Comparison of ENCODE assay signal across 26 cellular contexts in the genomic region with DNA sequence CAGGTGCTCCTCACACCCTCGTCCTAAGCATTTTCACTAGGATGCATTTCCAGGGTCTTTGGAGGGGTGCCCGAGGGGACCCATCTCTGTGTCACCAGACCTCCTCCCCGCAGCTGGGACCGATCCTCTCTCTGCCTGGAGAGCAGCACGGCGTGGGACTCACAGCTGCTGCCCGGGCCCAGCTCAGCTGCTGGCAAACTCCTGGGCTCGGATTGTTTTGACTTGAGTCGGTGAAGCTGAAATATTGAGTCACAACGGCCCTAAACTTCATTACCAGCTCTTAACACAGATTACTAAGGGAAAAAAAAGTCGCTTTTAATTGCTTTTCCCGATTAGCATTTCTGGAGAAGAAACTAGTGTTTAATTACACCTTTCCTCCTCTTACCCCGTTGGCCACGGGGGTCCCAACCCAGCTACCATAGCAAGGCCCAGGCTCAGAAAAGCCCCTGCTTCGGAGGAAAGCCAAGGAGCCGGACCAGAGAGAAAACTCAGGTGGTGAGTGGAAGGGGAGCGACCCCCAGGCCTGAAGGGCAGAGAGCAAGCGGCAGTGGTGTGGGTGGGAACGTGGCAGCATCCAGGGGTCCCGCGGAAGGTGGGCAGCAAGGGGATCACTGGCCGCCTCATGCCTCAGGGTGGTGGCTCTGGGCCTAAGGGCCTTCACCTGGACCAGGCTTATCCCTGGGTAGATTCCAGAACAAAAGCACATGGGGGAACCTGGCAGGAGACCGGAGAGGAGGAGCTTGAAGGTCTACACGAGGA. TPM values are rescaled to one million over a fixed set of nuclear protein-coding genes. Genes with fewer than 3 reads are reported as not detected.
DNase-seq lines count a peak whose midpoint lies in the region; ATAC-seq and TF ChIP-seq lines count a peak whose summit lies in the region.
"Had no signal": no experiment of that assay in that cellular context is flagged by ENCODE, and none has a peak within 500 bp of the region (broad histone marks: within the 10 kb centered on the region; RNA-seq: fewer than 3 reads in every experiment).

No MANE protein-coding gene starts in this region.

- H3K27me3 ChIP-seq in adipocyte (replicated peaks; ENCODE audit: control insufficient read depth, insufficient read depth, low read length) (peaks cover 60% of the 10 kb centered on the region), thyroid gland (no peaks in the 10 kb centered on the region)
- H3K27me3 ChIP-seq: ovary, upper lobe of right lung had no signal

- WGBS in thyroid gland, 2 donors, result 70 to 74% methylated on average over 24 of the region's 24 CpGs

- TF ChIP-seq POLR2A in thyroid gland (IDR thresholded peaks at IDR 0.05), result no peak

- DNase-seq in Right ventricle myocardium inferior (ENCODE audit: missing footprints), result peak; percentile 58
- no peak for DNase-seq in cardiac septum (ENCODE audit: low spot score)
- DNase-seq in adipocyte (ENCODE audit: low read depth), result peak; percentile 15
- DNase-seq in myocyte (ENCODE audit: low read depth), result peak; percentile 73
- DNase-seq in thyroid gland, result peak; percentile 26
- DNase-seq in Ammon's horn (ENCODE audit: low spot score), result no peak
- DNase-seq in effector CD8-positive, alpha-beta T cell (lab: John Stamatoyannopoulos, UW), result no peak
- no peak for DNase-seq in activated T-cell treated with anti-CD3 and anti-CD28 coated beads, Interleukin-2, amount 50 U/mL, for 72 hours
- DNase-seq: activated CD4-positive, alpha-beta T cell treated with anti-CD3 and anti-CD28 coated beads, Interleukin-2, amount 50 U/mL, for 4 hours; activated naive CD4-positive, alpha-beta T cell treated with anti-CD3 and anti-CD28 coated beads, Interleukin-2, amount 50 U/mL, for 16 hours; C1 segment of cervical spinal cord; Caco-2; caudate nucleus; DMS79 treated with DMSO at 0.1 percent for 48 hours; H9; Kasumi-1; natural killer cell; NCI-H1092; NCI-H187 treated with DMSO at 0.1 percent for 48 hours; NCI-H226; NCI-H774; OCI-M1; ovary; T-helper 9 cell; upper lobe of right lung had no signal

- H3K27me3 Mint-ChIP-seq in activated T-cell treated with anti-CD3 and anti-CD28 coated beads, Interleukin-2, amount 50 U/mL, for 72 hours (ENCODE audit: low read depth), result no peaks in the 10 kb centered on the region

- ATAC-seq in Right ventricle myocardium inferior, result no peak
- no peak for ATAC-seq in activated T-cell treated with anti-CD3 and anti-CD28 coated beads, Interleukin-2, amount 50 U/mL, for 72 hours (replicated peaks in 1 of 2)
- ATAC-seq: GM12878 had no signal

- no peak for TF ChIP-seq CTCF in thyroid gland (IDR thresholded peaks at IDR 0.05)

- H3K36me3 ChIP-seq in adipocyte (ENCODE audit: control insufficient read depth, insufficient read depth, low read length, severe bottlenecking) (no peaks in the 10 kb centered on the region), thyroid gland (no peaks in the 10 kb centered on the region)
- H3K36me3 ChIP-seq: ovary, upper lobe of right lung had no signal

- H3K27ac Mint-ChIP-seq in activated T-cell treated with anti-CD3 and anti-CD28 coated beads, Interleukin-2, amount 50 U/mL, for 72 hours, result no peak overlapping the region
- H3K27ac Mint-ChIP-seq: natural killer cell had no signal

- H3K27ac ChIP-seq in thyroid gland, result no peak overlapping the region
- H3K27ac ChIP-seq: ovary, upper lobe of right lung had no signal

- no peak overlapping the region for H3K4me3 ChIP-seq in adipocyte (ENCODE audit: low read length)
- no peak overlapping the region for H3K4me3 ChIP-seq in thyroid gland (replicated peaks in 1 of 3)
- H3K4me3 ChIP-seq: GM12878, ovary, upper lobe of right lung had no signal

- H3K9me3 ChIP-seq in adipocyte (ENCODE audit: control insufficient read depth, low read length) (no peaks in the 10 kb centered on the region), thyroid gland (no peaks in the 10 kb centered on the region)
- H3K9me3 ChIP-seq: Caco-2, ovary, upper lobe of right lung had no signal

- H3K9ac ChIP-seq in adipocyte (ENCODE audit: low read length), result no peak overlapping the region

- H3K4me3 Mint-ChIP-seq in activated T-cell treated with anti-CD3 and anti-CD28 coated beads, Interleukin-2, amount 50 U/mL, for 72 hours, result no peak overlapping the region
- H3K4me3 Mint-ChIP-seq: H9, natural killer cell had no signal

- intact Hi-C loops in Right ventricle myocardium inferior (cut with DNase I) (no loop called here), cardiac septum (cut with DNase I) (no loop called here), thyroid gland (cut with DNase I) (no loop called here)

- H3K9me3 Mint-ChIP-seq in activated T-cell treated with anti-CD3 and anti-CD28 coated beads, Interleukin-2, amount 50 U/mL, for 72 hours, result no peaks in the 10 kb centered on the region
- H3K9me3 Mint-ChIP-seq: H9, natural killer cell had no signal

- H3K36me3 Mint-ChIP-seq in activated T-cell treated with anti-CD3 and anti-CD28 coated beads, Interleukin-2, amount 50 U/mL, for 72 hours (ENCODE audit: insufficient read depth in 2 of 2), result no peaks in the 10 kb centered on the region
- H3K36me3 Mint-ChIP-seq: natural killer cell had no signal

- no peaks in the 10 kb centered on the region for H3K4me1 Mint-ChIP-seq in activated T-cell treated with anti-CD3 and anti-CD28 coated beads, Interleukin-2, amount 50 U/mL, for 72 hours (ENCODE audit: low read depth)
- H3K4me1 Mint-ChIP-seq: natural killer cell had no signal

- H3K4me1 ChIP-seq in adipocyte (ENCODE audit: control insufficient read depth, insufficient read depth, low read length) (peaks cover 4% of the 10 kb centered on the region), thyroid gland (peaks cover 0 to 11% of the 10 kb centered on the region in 2 donors)

RNA-seq across cellular contexts. Expression of a gene that starts 41.7 kb away (rescaled TPM):
- 58.2 TPM for total RNA-seq in Right ventricle myocardium inferior
- total RNA-seq in cardiac septum, result 82.0 TPM
- total RNA-seq in myocyte, result 11.6 and 20.8 TPM in 2 replicates
- polyA plus RNA-seq in myocyte (2012), result 8.6 TPM
- total RNA-seq in thyroid gland, result 10 to 100 TPM in 3 of 4 donors, 1 to 10 TPM in 1; 5.2 to 38.5 (median 18.7) TPM
- total RNA-seq in activated T-cell treated with anti-CD3 and anti-CD28 coated beads, Interleukin-2, amount 50 U/mL, for 72 hours, result 10 to 100 TPM; 14.7 to 15.5 TPM

Comparison
In these comparisons a context has a peak if more than half of its experiments do, and no peak if none do; other contexts are left out.
1. DNase-seq: peak in Right ventricle myocardium inferior (single experiment), adipocyte (single experiment), myocyte (single experiment) and thyroid gland (2 of 2); none in cardiac septum (single experiment), Ammon's horn (single experiment), effector CD8-positive, alpha-beta T cell (single experiment) and activated T-cell treated with anti-CD3 and anti-CD28 coated beads, Interleukin-2, amount 50 U/mL, for 72 hours (0 of 2).